In genomic region chr1:164560504-164560903, GRCh38 we compare ENCODE assay signal across 9 cellular contexts. TPM values are rescaled to one million over a fixed set of nuclear protein-coding genes. Genes with fewer than 3 reads are reported as not detected.
DNase-seq lines count a peak whose midpoint lies in the region; ATAC-seq, FAIRE-seq and TF ChIP-seq lines count a peak whose summit lies in the region.
"Had no signal": no experiment of that assay in that cellular context is flagged by ENCODE, and none has a peak within 500 bp of the region (broad histone marks: within the 10 kb centered on the region; RNA-seq: fewer than 3 reads in every experiment).

No MANE protein-coding gene starts in this region.

- H3K36me3 Mint-ChIP-seq in brain (no peaks in the 10 kb centered on the region), immature natural killer cell (no peaks in the 10 kb centered on the region)
- H3K36me3 Mint-ChIP-seq in activated T-helper 1 cell treated with anti-CD3 and anti-CD28 coated beads, Interleukin-12 subunit alpha, Interleukin-12 subunit beta, Interleukin-2, Interleukin-4 antibody, amounts not matched to agents 30 ng/mL and 10 ng/mL and 1 ng/mL, durations not matched to agents 14 hours and 24 hours and 36 hours (ENCODE audit: low read depth): no peaks in the 10 kb centered on the region

- H3K36me3 ChIP-seq in HUES6 (ENCODE audit: control insufficient read depth, insufficient read depth, low read length) (peaks cover 3% of the 10 kb centered on the region; the same call in 1 of the 2 replicates), small intestine (ENCODE audit: control insufficient read depth in 2 of 2, insufficient read depth in 2 of 2, low read length in 2 of 2) (no peaks in the 10 kb centered on the region)

- ATAC-seq in HG02588 (IDR thresholded peaks at IDR 0.05; ENCODE audit: unreplicated experiment): no peak

- peaks cover 22% of the 10 kb centered on the region for H3K27me3 Mint-ChIP-seq in brain
- H3K27me3 Mint-ChIP-seq in immature natural killer cell (ENCODE audit: low read depth in 3 of 3): peaks cover 2 to 9% (median 5%) of the 10 kb centered on the region in 3 donors
- H3K27me3 Mint-ChIP-seq in activated T-helper 1 cell treated with anti-CD3 and anti-CD28 coated beads, Interleukin-12 subunit alpha, Interleukin-12 subunit beta, Interleukin-2, Interleukin-4 antibody, amounts not matched to agents 30 ng/mL and 10 ng/mL and 1 ng/mL, durations not matched to agents 14 hours and 24 hours and 36 hours (ENCODE audit: insufficient read depth): peaks cover 27% of the 10 kb centered on the region

- H3K4me1 Mint-ChIP-seq in brain: peaks cover 50% of the 10 kb centered on the region
- H3K4me1 Mint-ChIP-seq in immature natural killer cell: peaks cover 16 to 35% of the 10 kb centered on the region in 2 donors
- H3K4me1 Mint-ChIP-seq in activated T-helper 1 cell treated with anti-CD3 and anti-CD28 coated beads, Interleukin-12 subunit alpha, Interleukin-12 subunit beta, Interleukin-2, Interleukin-4 antibody, amounts not matched to agents 30 ng/mL and 10 ng/mL and 1 ng/mL, durations not matched to agents 14 hours and 24 hours and 36 hours (ENCODE audit: low read depth): no peaks in the 10 kb centered on the region

- no peaks in the 10 kb centered on the region for H3K9me3 ChIP-seq in HUES6 (ENCODE audit: control insufficient read depth, insufficient read depth, low read depth, low read length)
- no peaks in the 10 kb centered on the region for H3K9me3 ChIP-seq in small intestine (ENCODE audit: control insufficient read depth, low read depth)

- no peaks in the 10 kb centered on the region for H3K27me3 ChIP-seq in HUES6 (ENCODE audit: control insufficient read depth, insufficient read depth, low read length)
- H3K27me3 ChIP-seq in small intestine (ENCODE audit: control insufficient read depth in 2 of 2, insufficient read depth in 2 of 2, low read length in 2 of 2): no peaks in the 10 kb centered on the region

- DNase-seq in immature natural killer cell (no peak), small intestine (peak; percentile 9), UCSD-AML1 (lab: John Stamatoyannopoulos, UW; ENCODE audit: unreplicated experiment) (no peak)
- DNase-seq in activated T-helper 1 cell treated with anti-CD3 and anti-CD28 coated beads, Interleukin-12 subunit alpha, Interleukin-12 subunit beta, Interleukin-2, Interleukin-4 antibody, amounts not matched to agents 30 ng/mL and 10 ng/mL and 1 ng/mL, durations not matched to agents 14 hours and 24 hours and 36 hours (ENCODE audit: low spot score): no peak
- DNase-seq in effector CD8-positive, alpha-beta T cell (lab: John Stamatoyannopoulos, UW): no peak
- DNase-seq: NCI-H446 had no signal

- TF ChIP-seq CTCF in brain (conservative IDR thresholded peaks at IDR 0.05): no peak

- 4 to 10% (median 6%) methylated on average over 3 of the region's 3 CpGs for WGBS in small intestine, 3 donors

- no peak for FAIRE-seq in small intestine (lab: Jason Lieb, UNC)

- H3K9me3 Mint-ChIP-seq in brain: no peaks in the 10 kb centered on the region
- H3K9me3 Mint-ChIP-seq in immature natural killer cell: no peaks in the 10 kb centered on the region
- H3K9me3 Mint-ChIP-seq in activated T-helper 1 cell treated with anti-CD3 and anti-CD28 coated beads, Interleukin-12 subunit alpha, Interleukin-12 subunit beta, Interleukin-2, Interleukin-4 antibody, amounts not matched to agents 30 ng/mL and 10 ng/mL and 1 ng/mL, durations not matched to agents 14 hours and 24 hours and 36 hours: no peaks in the 10 kb centered on the region

- H3K9ac ChIP-seq in HUES6 (ENCODE audit: low read length): peak overlapping the region; percentile 61

- peak overlapping the region; percentile 89 to 99 (median 95) for H3K4me3 Mint-ChIP-seq in brain
- peak overlapping the region; percentile 24 to 85 (median 67) for H3K4me3 Mint-ChIP-seq in immature natural killer cell
- no peak overlapping the region for H3K4me3 Mint-ChIP-seq in activated T-helper 1 cell treated with anti-CD3 and anti-CD28 coated beads, Interleukin-12 subunit alpha, Interleukin-12 subunit beta, Interleukin-2, Interleukin-4 antibody, amounts not matched to agents 30 ng/mL and 10 ng/mL and 1 ng/mL, durations not matched to agents 14 hours and 24 hours and 36 hours

- H3K4me3 ChIP-seq in HUES6 (ENCODE audit: low read depth, low read length) (peak overlapping the region; percentile 95), small intestine (ENCODE audit: low read depth in 1 of 2, low read length in 2 of 2) (peak overlapping the region; percentile 41 to 79)

- H3K27ac Mint-ChIP-seq in brain (peak overlapping the region; percentile 96 to 100 (median 97)), immature natural killer cell (no peak overlapping the region)
- H3K27ac Mint-ChIP-seq in activated T-helper 1 cell treated with anti-CD3 and anti-CD28 coated beads, Interleukin-12 subunit alpha, Interleukin-12 subunit beta, Interleukin-2, Interleukin-4 antibody, amounts not matched to agents 30 ng/mL and 10 ng/mL and 1 ng/mL, durations not matched to agents 14 hours and 24 hours and 36 hours: no peak overlapping the region

- peak overlapping the region; percentile 51 for H3K27ac ChIP-seq in HUES6 (ENCODE audit: low read depth, low read length)
- peak overlapping the region in 1 of 2 donors; percentile 44 for H3K27ac ChIP-seq in small intestine (ENCODE audit: low read depth in 1 of 2, low read length in 1 of 2)

- H3K4me1 ChIP-seq in HUES6 (ENCODE audit: control insufficient read depth, insufficient read depth, low read length) (peaks cover 45% of the 10 kb centered on the region), small intestine (ENCODE audit: control insufficient read depth in 2 of 2, insufficient read depth in 1 of 2, low read depth in 1 of 2, low read length in 1 of 2) (no peaks in the 10 kb centered on the region)

- intact Hi-C loops in activated T-helper 1 cell treated with anti-CD3 and anti-CD28 coated beads, Interleukin-12 subunit alpha, Interleukin-12 subunit beta, Interleukin-2, Interleukin-4 antibody, amounts not matched to agents 30 ng/mL and 10 ng/mL and 1 ng/mL, durations not matched to agents 14 hours and 24 hours and 36 hours (cut with micrococcal nuclease): no loop called here

RNA-seq across cellular contexts. Expression of gene PBX1, which starts 1.5 kb away (rescaled TPM):
- polyA plus RNA-seq in brain (ENCODE audit: insufficient read depth, low read depth, low replicate concordance): 72.1 TPM
- polyA plus RNA-seq in immature natural killer cell: under 1 TPM in 2 of 3 donors, not detected in 1; 0.40 to 0.72 TPM
- polyA plus RNA-seq in small intestine: 10 to 100 TPM; 12.5 to 16.4 (median 12.7) TPM
- not detected in 2 replicates for total RNA-seq in activated T-helper 1 cell treated with anti-CD3 and anti-CD28 coated beads, Interleukin-12 subunit alpha, Interleukin-12 subunit beta, Interleukin-2, Interleukin-4 antibody, amounts not matched to agents 30 ng/mL and 10 ng/mL and 1 ng/mL, durations not matched to agents 14 hours and 24 hours and 36 hours

Comparison
In these comparisons a context has a peak if more than half of its experiments do, and no peak if none do; other contexts are left out.
1. H3K27ac Mint-ChIP-seq: peak in brain (5 of 5); none in immature natural killer cell (0 of 6) and activated T-helper 1 cell treated with anti-CD3 and anti-CD28 coated beads, Interleukin-12 subunit alpha, Interleukin-12 subunit beta, Interleukin-2, Interleukin-4 antibody, amounts not matched to agents 30 ng/mL and 10 ng/mL and 1 ng/mL, durations not matched to agents 14 hours and 24 hours and 36 hours (single experiment).
2. RNA of gene PBX1, which starts 1.5 kb away (polyA plus RNA-seq): 72.1 TPM in brain (single experiment) and 12.5 to 16.4 TPM in small intestine; 0.40 to 0.72 TPM in immature natural killer cell; every median in the first group is over 4 times any median in the second.